In genomic region chr1:87335175-87335992, GRCh38 we compare ENCODE assay signal across 8 cellular contexts. TPM values are rescaled to one million over a fixed set of nuclear protein-coding genes. Genes with fewer than 3 reads are reported as not detected.
DNase-seq lines count a peak whose midpoint lies in the region; ATAC-seq lines count a peak whose summit lies in the region.

No MANE protein-coding gene starts in this region.

- H3K9ac ChIP-seq in ES-I3 (ENCODE audit: low read depth, low read length): peak overlapping the region; percentile 68; the same call in 1 of the 2 replicates

- CTCF ChIA-PET in T-cell (lab: Charles Lee): interaction anchor here (0.6 to 2.3 kb wide), 9 partner anchors 9 to 837 kb away, joined by 3 to 16 read pairs (median 4); no protein-coding TSS in a partner anchor

- DNase-seq in T-cell (peak in 32 of 34 experiments; percentile 25 to 68 (median 47)), anterior cingulate cortex (lab: John Stamatoyannopoulos, UW) (peak in 42 of 58 donors; percentile 9 to 76 (median 50)), hepatic stellate cell (ENCODE audit: low spot score) (peak; percentile 52), retina (peak; percentile 42), middle frontal gyrus (ENCODE audit: extremely low spot score, low spot score) (no peak)

- H3K27ac Mint-ChIP-seq in T-cell: peak overlapping the region; percentile 81 to 88

- H3K4me3 Mint-ChIP-seq in T-cell: peak overlapping the region; percentile 85 to 97 (median 86)

- peaks cover 0 to 9% of the 10 kb centered on the region in 2 donors for H3K27me3 Mint-ChIP-seq in T-cell

- H3K9me3 ChIP-seq in ES-I3 (ENCODE audit: control insufficient read depth, insufficient read depth, low read length): no peaks in the 10 kb centered on the region
- H3K9me3 ChIP-seq in KOPT-K1 (ENCODE audit: insufficient read depth, low read length, poor library complexity, severe bottlenecking): no peaks in the 10 kb centered on the region

- peak overlapping the region; percentile 49 for H3K27ac ChIP-seq in KOPT-K1 (ENCODE audit: low read depth, low read length, poor library complexity, severe bottlenecking)

- no peaks in the 10 kb centered on the region for H3K9me3 Mint-ChIP-seq in T-cell

- H3K4me1 Mint-ChIP-seq in T-cell: peaks cover 57 to 70% (median 58%) of the 10 kb centered on the region in 3 donors

- peak; percentile 50 for ATAC-seq in GM21723 (IDR thresholded peaks at IDR 0.05; ENCODE audit: unreplicated experiment)
- ATAC-seq in T-cell (replicated peaks in 1 of 4): peak; percentile 42 to 67 (median 58)

- H3K4me1 ChIP-seq in ES-I3 (ENCODE audit: insufficient read depth, low read length): peaks cover 33% of the 10 kb centered on the region

- H3K36me3 ChIP-seq in ES-I3 (ENCODE audit: insufficient read depth, low read length): peaks cover 3% of the 10 kb centered on the region
- H3K36me3 ChIP-seq in KOPT-K1 (ENCODE audit: insufficient read depth, low read length): no peaks in the 10 kb centered on the region

- H3K36me3 Mint-ChIP-seq in T-cell: peaks cover 15% of the 10 kb centered on the region

- POLR2A ChIA-PET in T-cell (lab: Charles Lee): interaction anchor here (0.5 to 0.7 kb wide), 4 partner anchors 36 to 1648 kb away, joined by 3 to 5 read pairs (median 3); no protein-coding TSS in a partner anchor

RNA-seq across cellular contexts. Expression of gene LMO4, which starts 6.7 kb away (rescaled TPM):
- 10 to 100 TPM; 14.4 to 26.2 (median 20.2) TPM for total RNA-seq in T-cell
